ENCODE assay signal across 1 cellular context in genomic region chr19:23823952-23824389, GRCh38.
TF ChIP-seq lines count a peak whose summit lies in the region.

No MANE protein-coding gene starts in this region.

TF ChIP-seq in K562, 482 proteins besides CTCF, POLR2A, EP300 and RAD21 (continued from another document and continues in another):
- TF ChIP-seq, protein P1, sequence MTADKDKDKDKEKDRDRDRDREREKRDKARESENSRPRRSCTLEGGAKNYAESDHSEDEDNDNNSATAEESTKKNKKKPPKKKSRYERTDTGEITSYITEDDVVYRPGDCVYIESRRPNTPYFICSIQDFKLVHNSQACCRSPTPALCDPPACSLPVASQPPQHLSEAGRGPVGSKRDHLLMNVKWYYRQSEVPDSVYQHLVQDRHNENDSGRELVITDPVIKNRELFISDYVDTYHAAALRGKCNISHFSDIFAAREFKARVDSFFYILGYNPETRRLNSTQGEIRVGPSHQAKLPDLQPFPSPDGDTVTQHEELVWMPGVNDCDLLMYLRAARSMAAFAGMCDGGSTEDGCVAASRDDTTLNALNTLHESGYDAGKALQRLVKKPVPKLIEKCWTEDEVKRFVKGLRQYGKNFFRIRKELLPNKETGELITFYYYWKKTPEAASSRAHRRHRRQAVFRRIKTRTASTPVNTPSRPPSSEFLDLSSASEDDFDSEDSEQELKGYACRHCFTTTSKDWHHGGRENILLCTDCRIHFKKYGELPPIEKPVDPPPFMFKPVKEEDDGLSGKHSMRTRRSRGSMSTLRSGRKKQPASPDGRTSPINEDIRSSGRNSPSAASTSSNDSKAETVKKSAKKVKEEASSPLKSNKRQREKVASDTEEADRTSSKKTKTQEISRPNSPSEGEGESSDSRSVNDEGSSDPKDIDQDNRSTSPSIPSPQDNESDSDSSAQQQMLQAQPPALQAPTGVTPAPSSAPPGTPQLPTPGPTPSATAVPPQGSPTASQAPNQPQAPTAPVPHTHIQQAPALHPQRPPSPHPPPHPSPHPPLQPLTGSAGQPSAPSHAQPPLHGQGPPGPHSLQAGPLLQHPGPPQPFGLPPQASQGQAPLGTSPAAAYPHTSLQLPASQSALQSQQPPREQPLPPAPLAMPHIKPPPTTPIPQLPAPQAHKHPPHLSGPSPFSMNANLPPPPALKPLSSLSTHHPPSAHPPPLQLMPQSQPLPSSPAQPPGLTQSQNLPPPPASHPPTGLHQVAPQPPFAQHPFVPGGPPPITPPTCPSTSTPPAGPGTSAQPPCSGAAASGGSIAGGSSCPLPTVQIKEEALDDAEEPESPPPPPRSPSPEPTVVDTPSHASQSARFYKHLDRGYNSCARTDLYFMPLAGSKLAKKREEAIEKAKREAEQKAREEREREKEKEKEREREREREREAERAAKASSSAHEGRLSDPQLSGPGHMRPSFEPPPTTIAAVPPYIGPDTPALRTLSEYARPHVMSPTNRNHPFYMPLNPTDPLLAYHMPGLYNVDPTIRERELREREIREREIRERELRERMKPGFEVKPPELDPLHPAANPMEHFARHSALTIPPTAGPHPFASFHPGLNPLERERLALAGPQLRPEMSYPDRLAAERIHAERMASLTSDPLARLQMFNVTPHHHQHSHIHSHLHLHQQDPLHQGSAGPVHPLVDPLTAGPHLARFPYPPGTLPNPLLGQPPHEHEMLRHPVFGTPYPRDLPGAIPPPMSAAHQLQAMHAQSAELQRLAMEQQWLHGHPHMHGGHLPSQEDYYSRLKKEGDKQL (CRISPR knock-in tag; IDR thresholded peaks at IDR 0.05; ENCODE audit: borderline replicate concordance), result no peak
- TF ChIP-seq PHB2 (IDR thresholded peaks at IDR 0.05; ENCODE audit: low read depth) (no peak), MAFG (tag; conservative IDR thresholded peaks at IDR 0.05) (peak; percentile 22; the same call in 1 of the 2 replicates), HOXB6 (CRISPR knock-in tag; IDR thresholded peaks at IDR 0.05; ENCODE audit: borderline replicate concordance) (no peak), NCOA1 (IDR thresholded peaks at IDR 0.05; ENCODE audit: low read depth) (no peak), MLLT1 (IDR thresholded peaks at IDR 0.05) (no peak), MTA3 (IDR thresholded peaks at IDR 0.05; ENCODE audit: borderline replicate concordance) (0 out of 2 replicates have a peak, but pooled peaks have one; percentile 37), BMI1 (IDR thresholded peaks at IDR 0.05; ENCODE audit: low read length) (no peak), C11orf30 (IDR thresholded peaks at IDR 0.05; ENCODE audit: low read depth) (peak; percentile 68), EHMT2 (IDR thresholded peaks at IDR 0.05) (no peak), GTF2F1 (IDR thresholded peaks at IDR 0.05; ENCODE audit: low read depth, low read length) (no peak), ESRRA (IDR thresholded peaks at IDR 0.05; ENCODE audit: borderline replicate concordance, low read depth) (peak; percentile 41; the same call in 1 of the 2 replicates), NR2C1 (IDR thresholded peaks at IDR 0.05) (peak; percentile 65), NR2C1 (tag; IDR thresholded peaks at IDR 0.05) (no peak), BHLHE40 (IDR thresholded peaks at IDR 0.05; ENCODE audit: low read length) (0 out of 2 replicates have a peak, but pooled peaks have one; percentile 7), TRIM28 (IDR thresholded peaks at IDR 0.05) (peak; percentile 82; the same call in 1 of the 2 replicates), ZNF316 (IDR thresholded peaks at IDR 0.05) (peak; percentile 63), ZBTB40 (IDR thresholded peaks at IDR 0.05) (peak; percentile 43; the same call in 1 of the 2 replicates), ZBTB40 (CRISPR knock-in tag; IDR thresholded peaks at IDR 0.05) (no peak), KLF13 (tag; IDR thresholded peaks at IDR 0.05; ENCODE audit: borderline replicate concordance, low read depth) (no peak), MXI1 (IDR thresholded peaks at IDR 0.05; ENCODE audit: low read depth, low read length) (no peak), ZNF699 (CRISPR knock-in tag; IDR thresholded peaks at IDR 0.05; ENCODE audit: insufficient replicate concordance) (no peak), ZNF239 (CRISPR knock-in tag; IDR thresholded peaks at IDR 0.05) (no peak), CBFA2T3 (IDR thresholded peaks at IDR 0.05) (peak; percentile 29; the same call in 1 of the 2 replicates), FOXP4 (CRISPR knock-in tag; IDR thresholded peaks at IDR 0.05; ENCODE audit: borderline replicate concordance) (no peak), SMC3 (conservative IDR thresholded peaks at IDR 0.05; ENCODE audit: insufficient read depth, low read depth, low read length) (peak; percentile 36), DDX20 (tag; IDR thresholded peaks at IDR 0.05; ENCODE audit: low read depth) (no peak), MAFF (IDR thresholded peaks at IDR 0.05; ENCODE audit: low read length) (peak; percentile 59)
- TF ChIP-seq, protein P2, sequence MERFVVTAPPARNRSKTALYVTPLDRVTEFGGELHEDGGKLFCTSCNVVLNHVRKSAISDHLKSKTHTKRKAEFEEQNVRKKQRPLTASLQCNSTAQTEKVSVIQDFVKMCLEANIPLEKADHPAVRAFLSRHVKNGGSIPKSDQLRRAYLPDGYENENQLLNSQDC (CRISPR knock-in tag; IDR thresholded peaks at IDR 0.05), result no peak
- TF ChIP-seq, protein P3, sequence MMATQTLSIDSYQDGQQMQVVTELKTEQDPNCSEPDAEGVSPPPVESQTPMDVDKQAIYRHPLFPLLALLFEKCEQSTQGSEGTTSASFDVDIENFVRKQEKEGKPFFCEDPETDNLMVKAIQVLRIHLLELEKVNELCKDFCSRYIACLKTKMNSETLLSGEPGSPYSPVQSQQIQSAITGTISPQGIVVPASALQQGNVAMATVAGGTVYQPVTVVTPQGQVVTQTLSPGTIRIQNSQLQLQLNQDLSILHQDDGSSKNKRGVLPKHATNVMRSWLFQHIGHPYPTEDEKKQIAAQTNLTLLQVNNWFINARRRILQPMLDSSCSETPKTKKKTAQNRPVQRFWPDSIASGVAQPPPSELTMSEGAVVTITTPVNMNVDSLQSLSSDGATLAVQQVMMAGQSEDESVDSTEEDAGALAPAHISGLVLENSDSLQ (IDR thresholded peaks at IDR 0.05), result peak; percentile 69
- TF ChIP-seq, protein P4, sequence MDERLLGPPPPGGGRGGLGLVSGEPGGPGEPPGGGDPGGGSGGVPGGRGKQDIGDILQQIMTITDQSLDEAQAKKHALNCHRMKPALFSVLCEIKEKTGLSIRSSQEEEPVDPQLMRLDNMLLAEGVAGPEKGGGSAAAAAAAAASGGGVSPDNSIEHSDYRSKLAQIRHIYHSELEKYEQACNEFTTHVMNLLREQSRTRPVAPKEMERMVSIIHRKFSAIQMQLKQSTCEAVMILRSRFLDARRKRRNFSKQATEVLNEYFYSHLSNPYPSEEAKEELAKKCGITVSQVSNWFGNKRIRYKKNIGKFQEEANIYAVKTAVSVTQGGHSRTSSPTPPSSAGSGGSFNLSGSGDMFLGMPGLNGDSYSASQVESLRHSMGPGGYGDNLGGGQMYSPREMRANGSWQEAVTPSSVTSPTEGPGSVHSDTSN (CRISPR knock-in tag; IDR thresholded peaks at IDR 0.05; ENCODE audit: low read depth), result no peak
- TF ChIP-seq, protein P4 (tag; conservative IDR thresholded peaks at IDR 0.05; ENCODE audit: low read depth), result peak; percentile 57
- TF ChIP-seq, protein P5, sequence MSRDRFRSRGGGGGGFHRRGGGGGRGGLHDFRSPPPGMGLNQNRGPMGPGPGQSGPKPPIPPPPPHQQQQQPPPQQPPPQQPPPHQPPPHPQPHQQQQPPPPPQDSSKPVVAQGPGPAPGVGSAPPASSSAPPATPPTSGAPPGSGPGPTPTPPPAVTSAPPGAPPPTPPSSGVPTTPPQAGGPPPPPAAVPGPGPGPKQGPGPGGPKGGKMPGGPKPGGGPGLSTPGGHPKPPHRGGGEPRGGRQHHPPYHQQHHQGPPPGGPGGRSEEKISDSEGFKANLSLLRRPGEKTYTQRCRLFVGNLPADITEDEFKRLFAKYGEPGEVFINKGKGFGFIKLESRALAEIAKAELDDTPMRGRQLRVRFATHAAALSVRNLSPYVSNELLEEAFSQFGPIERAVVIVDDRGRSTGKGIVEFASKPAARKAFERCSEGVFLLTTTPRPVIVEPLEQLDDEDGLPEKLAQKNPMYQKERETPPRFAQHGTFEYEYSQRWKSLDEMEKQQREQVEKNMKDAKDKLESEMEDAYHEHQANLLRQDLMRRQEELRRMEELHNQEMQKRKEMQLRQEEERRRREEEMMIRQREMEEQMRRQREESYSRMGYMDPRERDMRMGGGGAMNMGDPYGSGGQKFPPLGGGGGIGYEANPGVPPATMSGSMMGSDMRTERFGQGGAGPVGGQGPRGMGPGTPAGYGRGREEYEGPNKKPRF (IDR thresholded peaks at IDR 0.05; ENCODE audit: low read depth, low read length), result no peak
